2 cellular contexts compared by ENCODE assay signal in genomic region chr11:12914401-12914912, GRCh38.
TF ChIP-seq lines count a peak whose summit lies in the region.

No MANE protein-coding gene starts in this region.

TF ChIP-seq in HCT116, 20 proteins besides CTCF, POLR2A, EP300 and RAD21:
- TF ChIP-seq MAX (IDR thresholded peaks at IDR 0.05) (no peak), FOSL1 (IDR thresholded peaks at IDR 0.05; ENCODE audit: low read depth) (no peak), ZFX (IDR thresholded peaks at IDR 0.05) (no peak), EZH2phosphoT487 (IDR thresholded peaks at IDR 0.05; ENCODE audit: borderline replicate concordance) (no peak), ZNF274 (IDR thresholded peaks at IDR 0.05; ENCODE audit: low read depth, low read length) (no peak), CEBPB (IDR thresholded peaks at IDR 0.05; ENCODE audit: low read depth) (no peak), CBX3 (IDR thresholded peaks at IDR 0.05; ENCODE audit: low read depth) (no peak), ZBTB33 (IDR thresholded peaks at IDR 0.05; ENCODE audit: extremely low read depth, insufficient replicate concordance, low read length) (no peak), SIN3A (IDR thresholded peaks at IDR 0.05; ENCODE audit: low read depth) (no peak), POLR2AphosphoS5 (IDR thresholded peaks at IDR 0.05; ENCODE audit: low read depth, low read length) (no peak), YY1 (IDR thresholded peaks at IDR 0.05; ENCODE audit: extremely low read depth, insufficient replicate concordance, low read depth, low read length) (no peak), ELF1 (IDR thresholded peaks at IDR 0.05; ENCODE audit: borderline replicate concordance, low read depth) (no peak), SP1 (IDR thresholded peaks at IDR 0.05; ENCODE audit: low read depth) (no peak), EGR1 (IDR thresholded peaks at IDR 0.05; ENCODE audit: low read depth) (no peak), SRF (IDR thresholded peaks at IDR 0.05; ENCODE audit: low read depth) (no peak), JUND (IDR thresholded peaks at IDR 0.05) (no peak), REST (IDR thresholded peaks at IDR 0.05; ENCODE audit: low read depth) (no peak)

TF ChIP-seq in endothelial cell of umbilical vein, 7 proteins besides CTCF, POLR2A, EP300 and RAD21 (continued from another document):
- TF ChIP-seq POLR2AphosphoS5 (IDR thresholded peaks at IDR 0.05; ENCODE audit: insufficient read depth, low read depth, low read length) (no peak), FOS (IDR thresholded peaks at IDR 0.05; ENCODE audit: borderline replicate concordance, insufficient read depth, low read length) (no peak), GATA2 (IDR thresholded peaks at IDR 0.05; ENCODE audit: insufficient read depth, insufficient read length, low read depth, low read length) (no peak), EZH2 (IDR thresholded peaks at IDR 0.05; ENCODE audit: borderline replicate concordance, low read depth, low read length, severe bottlenecking) (no peak), MAX (IDR thresholded peaks at IDR 0.05; ENCODE audit: insufficient read depth, insufficient read length) (no peak), JUN (IDR thresholded peaks at IDR 0.05; ENCODE audit: borderline replicate concordance, insufficient read depth, insufficient read length, low read depth) (no peak)
TF ChIP-seq in endothelial cell of umbilical vein: peak in this region for 0.
